ENCODE assay signal across 9 cellular contexts in the genomic region with DNA sequence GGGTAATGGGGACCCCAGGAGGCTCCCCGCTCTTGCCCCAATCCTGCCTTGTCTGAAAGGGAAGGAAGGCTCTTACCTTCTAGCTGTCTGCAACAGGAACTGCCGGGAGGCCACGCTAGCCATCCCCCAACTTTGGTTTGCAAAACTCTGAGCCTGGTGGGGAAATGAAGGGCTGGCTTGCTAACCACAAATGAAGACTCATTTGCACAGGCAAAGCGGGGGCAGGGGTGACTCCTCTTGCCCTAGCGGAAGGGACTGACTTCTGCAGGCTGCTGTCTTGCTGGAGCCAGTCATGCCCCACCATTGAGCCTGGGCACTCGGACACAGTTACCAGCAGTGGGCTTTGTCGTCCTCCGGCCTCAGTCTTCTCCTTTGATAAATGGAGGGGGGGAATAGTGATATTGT. TPM values are rescaled to one million over a fixed set of nuclear protein-coding genes. Genes with fewer than 3 reads are reported as not detected.
A peak's percentile ranks its signal among the peaks of the same experiment; 100 is the strongest.
DNase-seq lines count a peak whose midpoint lies in the region; ATAC-seq and TF ChIP-seq lines count a peak whose summit lies in the region.
"Had no signal": no experiment of that assay in that cellular context is flagged by ENCODE, and none has a peak within 500 bp of the region (broad histone marks: within the 10 kb centered on the region; RNA-seq: fewer than 3 reads in every experiment).

No MANE protein-coding gene starts in this region.

- H3K27ac ChIP-seq in spleen, result peak overlapping the region; percentile 60 to 95 (median 86)
- H3K27ac ChIP-seq: ovary had no signal

- CTCF ChIA-PET in activated CD4-positive, alpha-beta T cell treated with anti-CD3 and anti-CD28 coated beads for 36 hours (lab: Charles Lee), result no interaction called here

- TF ChIP-seq POLR2A in spleen (IDR thresholded peaks at IDR 0.05), result no peak

- no peak overlapping the region for H3K27ac Mint-ChIP-seq in activated CD4-positive, alpha-beta T cell treated with anti-CD3 and anti-CD28 coated beads for 36 hours
- H3K27ac Mint-ChIP-seq in effector memory CD8-positive, alpha-beta T cell, result peak overlapping the region; percentile 83 to 89

- TF ChIP-seq CTCF in spleen (IDR thresholded peaks at IDR 0.05 in 8 of 11, conservative IDR thresholded peaks at IDR 0.05 in 3 of 11), result peak; percentile 24 to 90 (median 70)

- peak; percentile 91 for ATAC-seq in activated CD4-positive, alpha-beta T cell treated with anti-CD3 and anti-CD28 coated beads for 36 hours
- peak; percentile 76 for ATAC-seq in HG03045 (IDR thresholded peaks at IDR 0.05; ENCODE audit: unreplicated experiment)
- ATAC-seq in effector memory CD8-positive, alpha-beta T cell (replicated peaks), result peak; percentile 92

- no peaks in the 10 kb centered on the region for H3K27me3 ChIP-seq in spleen (replicated peaks in 1 of 7)
- H3K27me3 ChIP-seq: ovary had no signal

- peaks cover 49 to 100% (median 94%) of the 10 kb centered on the region in 6 donors for H3K4me1 ChIP-seq in spleen

- H3K9me3 ChIP-seq in spleen, result no peaks in the 10 kb centered on the region
- H3K9me3 ChIP-seq: ovary had no signal

- WGBS in spleen, 5 donors, result 8 to 42% (median 29%) methylated on average over 8 of the region's 8 CpGs

- H3K27me3 Mint-ChIP-seq in activated CD4-positive, alpha-beta T cell treated with anti-CD3 and anti-CD28 coated beads for 36 hours, result peaks cover under 1% of the 10 kb centered on the region
- H3K27me3 Mint-ChIP-seq in effector memory CD8-positive, alpha-beta T cell, result no peaks in the 10 kb centered on the region

- H3K4me3 ChIP-seq in spleen, result peak overlapping the region in 7 of 8 donors; percentile 6 to 63 (median 23)
- H3K4me3 ChIP-seq: ovary had no signal

- POLR2A ChIA-PET in activated CD4-positive, alpha-beta T cell treated with anti-CD3 and anti-CD28 coated beads for 36 hours (lab: Charles Lee), result no interaction called here

- DNase-seq in activated CD4-positive, alpha-beta T cell treated with anti-CD3 and anti-CD28 coated beads for 36 hours, result peak; percentile 69
- no peak for DNase-seq in activated CD4-positive, alpha-beta T cell treated with anti-CD3 and anti-CD28 coated beads, Interleukin-2, amount 50 U/mL, for 4 hours
- peak; percentile 96 for DNase-seq in SKM-1 treated with dmso at 0.1 percent for 144 hours (lab: John Stamatoyannopoulos, UW; ENCODE audit: unreplicated experiment)
- peak; percentile 57 to 72 (median 62) for DNase-seq in effector memory CD8-positive, alpha-beta T cell
- DNase-seq in spleen, result peak; percentile 95
- no peak for DNase-seq in hepatic stellate cell (ENCODE audit: low spot score)
- DNase-seq in 8988T, result no peak

- H3K36me3 ChIP-seq in spleen, result peaks cover 0 to 4% (median 0%) of the 10 kb centered on the region in 6 donors
- H3K36me3 ChIP-seq: ovary had no signal

- H3K36me3 Mint-ChIP-seq in activated CD4-positive, alpha-beta T cell treated with anti-CD3 and anti-CD28 coated beads for 36 hours (ENCODE audit: low read depth), result no peaks in the 10 kb centered on the region
- peaks cover 12% of the 10 kb centered on the region for H3K36me3 Mint-ChIP-seq in effector memory CD8-positive, alpha-beta T cell (ENCODE audit: insufficient read depth)

- peaks cover 13% of the 10 kb centered on the region for H3K4me1 Mint-ChIP-seq in activated CD4-positive, alpha-beta T cell treated with anti-CD3 and anti-CD28 coated beads for 36 hours
- peaks cover 40 to 57% of the 10 kb centered on the region in 2 donors for H3K4me1 Mint-ChIP-seq in effector memory CD8-positive, alpha-beta T cell (ENCODE audit: low read depth in 2 of 2)

- no peaks in the 10 kb centered on the region for H3K9me3 Mint-ChIP-seq in activated CD4-positive, alpha-beta T cell treated with anti-CD3 and anti-CD28 coated beads for 36 hours (ENCODE audit: low read depth)
- no peaks in the 10 kb centered on the region for H3K9me3 Mint-ChIP-seq in effector memory CD8-positive, alpha-beta T cell

- intact Hi-C loops in activated CD4-positive, alpha-beta T cell treated with anti-CD3 and anti-CD28 coated beads for 36 hours (cut with DNase I, micrococcal nuclease), result no loop called here
- intact Hi-C loops in spleen (cut with DNase I; ENCODE audit: low total_unique reads), result no loop called here

- no peak overlapping the region for H3K4me3 Mint-ChIP-seq in activated CD4-positive, alpha-beta T cell treated with anti-CD3 and anti-CD28 coated beads for 36 hours
- H3K4me3 Mint-ChIP-seq in effector memory CD8-positive, alpha-beta T cell, result peak overlapping the region; percentile 58 to 59

RNA-seq across cellular contexts. Expression of a gene that starts 52.6 kb away (rescaled TPM):
- total RNA-seq in activated CD4-positive, alpha-beta T cell treated with anti-CD3 and anti-CD28 coated beads for 36 hours, result 1 to 10 TPM; 7.0 to 7.6 TPM
- total RNA-seq in spleen, result 100 to 1,000 TPM; 111 to 277 (median 161) TPM
- 10 to 100 TPM; 57.1 to 83.2 (median 61.9) TPM for polyA plus RNA-seq in spleen

Comparison
In these comparisons a context has a peak if more than half of its experiments do, and no peak if none do; other contexts are left out.
1. DNase-seq: peak in activated CD4-positive, alpha-beta T cell treated with anti-CD3 and anti-CD28 coated beads for 36 hours (single experiment), SKM-1 treated with dmso at 0.1 percent for 144 hours (single experiment), effector memory CD8-positive, alpha-beta T cell (3 of 3) and spleen (single experiment); none in activated CD4-positive, alpha-beta T cell treated with anti-CD3 and anti-CD28 coated beads, Interleukin-2, amount 50 U/mL, for 4 hours (0 of 2), hepatic stellate cell (single experiment) and 8988T (single experiment).
2. RNA of a gene that starts 52.6 kb away (total RNA-seq): 111 to 277 TPM in spleen; 7.0 to 7.6 TPM in activated CD4-positive, alpha-beta T cell treated with anti-CD3 and anti-CD28 coated beads for 36 hours; every median in the first group is over 10 times any median in the second.
3. Peak in every context shown above with its lines, with median percentiles within 50 percentile points of each other: ATAC-seq.